Comparison of ENCODE assay signal across 10 cellular contexts in the genomic region with DNA sequence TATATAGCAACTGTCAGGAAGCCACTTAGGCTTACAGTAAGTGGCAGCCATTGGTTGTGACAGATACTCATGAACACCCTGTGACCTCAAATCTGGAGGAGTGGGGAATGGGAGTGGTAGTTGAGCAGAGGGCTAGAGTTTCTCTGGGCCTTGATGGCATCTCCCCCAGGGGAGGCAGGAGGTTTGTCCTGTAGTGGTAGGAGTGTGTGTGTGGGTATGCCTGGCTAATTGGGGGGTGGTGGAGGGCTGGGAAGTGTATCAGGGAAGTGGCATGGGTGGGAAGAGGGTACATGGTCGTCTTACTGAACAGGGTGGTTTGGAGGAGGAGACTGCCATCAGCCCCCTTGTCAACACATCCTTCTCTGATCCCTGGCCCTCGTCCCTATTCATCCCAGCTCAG.
"Had no signal": no experiment of that assay in that cellular context is flagged by ENCODE, and none has a peak within 500 bp of the region (broad histone marks: within the 10 kb centered on the region; RNA-seq: fewer than 3 reads in every experiment).

No MANE protein-coding gene starts in this region.

- H3K4me3 ChIP-seq: GM23338, K562 had no signal

- H3K9ac ChIP-seq: KMS-11 had no signal

- DNase-seq: H9, HCEC 1CT, HFFc6, IMR-90 had no signal

- FAIRE-seq: H1, H54, K562 had no signal

- H2AFZ ChIP-seq: GM23338 had no signal

- H3K4me2 ChIP-seq: GM23338, KMS-11 had no signal

- H3K27ac ChIP-seq: HL-60, KMS-11 had no signal
